Comparison of ENCODE assay signal across 7 cellular contexts in genomic region chr9:109972026-109973005, GRCh38.
DNase-seq lines count a peak whose midpoint lies in the region; ATAC-seq, FAIRE-seq and TF ChIP-seq lines count a peak whose summit lies in the region.

No MANE protein-coding gene starts in this region.

- TF ChIP-seq EP300 in HepG2 (IDR thresholded peaks at IDR 0.05; ENCODE audit: low read depth in 2 of 2, low read length in 2 of 2) = no peak
- TF ChIP-seq EP300 in HepG2 (CRISPR knock-in tag; IDR thresholded peaks at IDR 0.05; ENCODE audit: borderline replicate concordance) = no peak

- no peaks in the 10 kb centered on the region for H3K9me2 ChIP-seq in PC-9 (ENCODE audit: insufficient read depth)

- POLR2A ChIA-PET in HepG2 (lab: Yijun Ruan, JAX) (no interaction called here), PC-9 (lab: Charles Lee; ENCODE audit: unreplicated experiment) (interaction anchor here (0.5 kb wide), 1 partner anchor 13 kb away, joined by 26 read pairs; no protein-coding TSS in a partner anchor)

- H3K9me3 ChIP-seq in HepG2 (ENCODE audit: low read length) (no peaks in the 10 kb centered on the region), PC-9 (ENCODE audit: insufficient read depth, low read depth) (no peaks in the 10 kb centered on the region)

- no peak for TF ChIP-seq RAD21 in HepG2 (CRISPR knock-in tag; IDR thresholded peaks at IDR 0.05)

- no peaks in the 10 kb centered on the region for H3K36me3 Mint-ChIP-seq in endothelial cell (ENCODE audit: low read depth, unreplicated experiment)

- H3K4me3 ChIP-seq in HepG2 (replicated peaks in 1 of 3; ENCODE audit: insufficient read depth in 1 of 3, low read depth in 2 of 3, low read length in 3 of 3) (no peak overlapping the region), PC-9 (no peak overlapping the region)

- FAIRE-seq in HepG2 (lab: Jason Lieb, UNC) = no peak
- no peak for FAIRE-seq in D721Med (lab: Jason Lieb, UNC)

- in situ Hi-C loops in HepG2 (cut with HindIII; ENCODE audit: extremely low pct_ligation_motif_present, low pct_unique_long_range_greater_than_20kb) = no loop called here

- H3K4me1 ChIP-seq in HepG2 (ENCODE audit: insufficient read depth, low read length) = no peaks in the 10 kb centered on the region
- no peaks in the 10 kb centered on the region for H3K4me1 ChIP-seq in PC-9 (replicated peaks; ENCODE audit: insufficient read depth)

- H3K27me3 ChIP-seq in HepG2 (ENCODE audit: control insufficient read depth in 1 of 2, insufficient read depth in 2 of 2, low read length in 2 of 2) (no peaks in the 10 kb centered on the region), PC-9 (ENCODE audit: insufficient read depth, low read depth) (no peaks in the 10 kb centered on the region)

- no peak overlapping the region for H3K9ac ChIP-seq in HepG2 (ENCODE audit: insufficient read depth, low read depth, low read length)

- H3F3A ChIP-seq in PC-9 (ENCODE audit: insufficient read depth, low read depth) = no peaks in the 10 kb centered on the region

- H3K36me3 ChIP-seq in HepG2 (replicated peaks in 1 of 2; ENCODE audit: control insufficient read depth in 1 of 2, insufficient read depth in 2 of 2, low read length in 2 of 2) (no peaks in the 10 kb centered on the region), PC-9 (ENCODE audit: low read depth) (no peaks in the 10 kb centered on the region)

- H3K79me2 ChIP-seq in HepG2 (ENCODE audit: insufficient read depth, low read length) (no peaks in the 10 kb centered on the region), PC-9 (ENCODE audit: low read depth) (no peaks in the 10 kb centered on the region)

- DNase-seq in MV-4-11 (lab: John Stamatoyannopoulos, UW) = peak; percentile 99
- DNase-seq in HepG2 (ENCODE audit: low spot score) = no peak
- no peak for DNase-seq in PC-9
- DNase-seq in D721Med (ENCODE audit: insufficient read length, low spot score) = no peak
- DNase-seq in endothelial cell (ENCODE audit: low spot score) = no peak

- BruUV-seq in HepG2 (replicated peaks; lab: Mats Ljungman, UMichigan) (no TSS peak), PC-9 (replicated peaks; lab: Mats Ljungman, UMichigan) (no TSS peak)

- H3K4me3 Mint-ChIP-seq in endothelial cell (ENCODE audit: unreplicated experiment) = no peak overlapping the region

- CTCF ChIA-PET in HepG2 (lab: Yijun Ruan, JAX; ENCODE audit: low intra/inter-chr PET ratio, low total read pairs) = no interaction called here
- CTCF ChIA-PET in PC-9 (lab: Charles Lee) = no interaction called here

- no peaks in the 10 kb centered on the region for H4K20me1 ChIP-seq in HepG2 (ENCODE audit: insufficient read depth, low read length)
- no peaks in the 10 kb centered on the region; the same call in 1 of the 2 replicates for H4K20me1 ChIP-seq in PC-9 (ENCODE audit: insufficient read depth)

- TF ChIP-seq CTCF in HepG2 (CRISPR knock-in tag; IDR thresholded peaks at IDR 0.05) (no peak), PC-9 (conservative IDR thresholded peaks at IDR 0.05) (no peak), D721Med (IDR thresholded peaks at IDR 0.05; ENCODE audit: insufficient read depth, missing control alignments) (no peak), endothelial cell (IDR thresholded peaks at IDR 0.05; ENCODE audit: unreplicated experiment) (no peak)

- H3K4me1 Mint-ChIP-seq in endothelial cell (ENCODE audit: unreplicated experiment) = peaks cover 46% of the 10 kb centered on the region

- H3K27ac ChIP-seq in HepG2 (ENCODE audit: extremely low read length, insufficient read depth, low read length) (no peak overlapping the region), PC-9 (no peak overlapping the region)

- no peak for TF ChIP-seq POLR2A in HepG2 (IDR thresholded peaks at IDR 0.05; ENCODE audit: insufficient read depth in 1 of 2, low read depth in 2 of 2, low read length in 2 of 2)

- H2AFZ ChIP-seq in HepG2 (ENCODE audit: low read length) (no peak overlapping the region), PC-9 (no peak overlapping the region)

- H3K27me3 Mint-ChIP-seq in endothelial cell (ENCODE audit: unreplicated experiment) = no peaks in the 10 kb centered on the region

- 36% methylated on average over 6 of the region's 6 CpGs for WGBS in HepG2 (ENCODE audit: low lambda C conversion rate)

- intact Hi-C loops in HepG2 (cut with micrococcal nuclease; ENCODE audit: unreplicated experiment) (no loop called here), PC-9 (cut with micrococcal nuclease; ENCODE audit: unreplicated experiment) (no loop called here)

- ATAC-seq in GM18870 (IDR thresholded peaks at IDR 0.05; ENCODE audit: unreplicated experiment) (peak; percentile 38), HG02588 (IDR thresholded peaks at IDR 0.05; ENCODE audit: unreplicated experiment) (peak; percentile 40), HepG2 (peak; percentile 73)

- H3K9me3 Mint-ChIP-seq in endothelial cell (ENCODE audit: unreplicated experiment) = no peaks in the 10 kb centered on the region

- H3K4me2 ChIP-seq in HepG2 (ENCODE audit: low read depth, low read length) (no peak overlapping the region), PC-9 (no peak overlapping the region)

- H3K27ac Mint-ChIP-seq in endothelial cell (ENCODE audit: unreplicated experiment) = no peak overlapping the region

TF ChIP-seq in HepG2, 621 proteins besides CTCF, POLR2A, EP300 and RAD21:
- TF ChIP-seq ARNTL (CRISPR knock-in tag; IDR thresholded peaks at IDR 0.05) (no peak), RAD51 (IDR thresholded peaks at IDR 0.05; ENCODE audit: borderline replicate concordance) (peak; percentile 12; the same call in 1 of the 2 replicates)
